ENCODE assay signal across 10 cellular contexts in genomic region chr4:24856586-24856985, GRCh38. TPM values are rescaled to one million over a fixed set of nuclear protein-coding genes. Genes with fewer than 3 reads are reported as not detected.
DNase-seq lines count a peak whose midpoint lies in the region; ATAC-seq and TF ChIP-seq lines count a peak whose summit lies in the region.
"Had no signal": no experiment of that assay in that cellular context is flagged by ENCODE, and none has a peak within 500 bp of the region (broad histone marks: within the 10 kb centered on the region; RNA-seq: fewer than 3 reads in every experiment).

No MANE protein-coding gene starts in this region.

- no peak overlapping the region for H3K27ac ChIP-seq in endodermal cell (ENCODE audit: low read depth, low read length)
- H3K27ac ChIP-seq in psoas muscle = no peak overlapping the region
- H3K27ac ChIP-seq: parathyroid adenoma had no signal

- H3K9ac ChIP-seq in endodermal cell (ENCODE audit: extremely low read depth, low read length, poor library complexity, severe bottlenecking) = no peak overlapping the region
- H3K9ac ChIP-seq: parathyroid adenoma had no signal

- DNase-seq in EH (ENCODE audit: low read depth) (peak; percentile 85), endodermal cell (peak; percentile 55), erythroblast (lab: John Stamatoyannopoulos, UW) (no peak), psoas muscle (no peak), DMS 273 treated with DMSO at 0.1 percent for 48 hours (lab: John Stamatoyannopoulos, UW) (no peak), mucosa of descending colon (no peak)
- DNase-seq: DND-41 had no signal

- peaks cover 17% of the 10 kb centered on the region for H3K9me3 Mint-ChIP-seq in endodermal cell

- no peak for TF ChIP-seq CTCF in endodermal cell (conservative IDR thresholded peaks at IDR 0.05)
- TF ChIP-seq CTCF in psoas muscle (IDR thresholded peaks at IDR 0.05) = no peak
- TF ChIP-seq CTCF in mucosa of descending colon (IDR thresholded peaks at IDR 0.05) = no peak

- no peak for TF ChIP-seq POLR2A in erythroblast (IDR thresholded peaks at IDR 0.05; ENCODE audit: low read length)

- peaks cover 10% of the 10 kb centered on the region for H3K4me1 Mint-ChIP-seq in endodermal cell

- H3K4me1 ChIP-seq in endodermal cell (ENCODE audit: control insufficient read depth, insufficient read depth, low read length) (no peaks in the 10 kb centered on the region), psoas muscle (peaks cover 10% of the 10 kb centered on the region), mucosa of descending colon (ENCODE audit: low read depth) (no peaks in the 10 kb centered on the region)
- H3K4me1 ChIP-seq: parathyroid adenoma had no signal

- no peak overlapping the region for H3K27ac Mint-ChIP-seq in endodermal cell

- H3K4me3 ChIP-seq in endodermal cell (ENCODE audit: low read length) (no peak overlapping the region), psoas muscle (no peak overlapping the region), mucosa of descending colon (no peak overlapping the region)

- H3K36me3 Mint-ChIP-seq in endodermal cell (ENCODE audit: low read depth) = peaks cover 4% of the 10 kb centered on the region

- intact Hi-C loops in psoas muscle (cut with DNase I) (no loop called here), mucosa of descending colon (cut with DNase I, micrococcal nuclease) (no loop called here)

- WGBS in endodermal cell (ENCODE audit: insufficient coverage in 1 of 2, insufficient read length in 1 of 2), 2 experiments = 84 to 91% methylated on average over 4 to 9 of the region's 9 CpGs
- 74 to 78% (median 77%) methylated on average over 9 of the region's 9 CpGs for whole genome bisulfite sequencing in psoas muscle, 3 donors

- no peaks in the 10 kb centered on the region for H3K9me3 ChIP-seq in endodermal cell (ENCODE audit: control insufficient read depth, low read length)
- no peaks in the 10 kb centered on the region for H3K9me3 ChIP-seq in psoas muscle
- no peaks in the 10 kb centered on the region for H3K9me3 ChIP-seq in mucosa of descending colon

- H3K27me3 ChIP-seq in endodermal cell (ENCODE audit: control insufficient read depth, insufficient read depth, low read length, poor library complexity, severe bottlenecking) = no peaks in the 10 kb centered on the region
- H3K27me3 ChIP-seq in psoas muscle (ENCODE audit: insufficient read depth in 3 of 3, low read length in 2 of 3) = no peaks in the 10 kb centered on the region

- H3K4me3 Mint-ChIP-seq in endodermal cell = no peak overlapping the region

- H3K36me3 ChIP-seq in endodermal cell (ENCODE audit: control insufficient read depth, insufficient read depth, low read length) (no peaks in the 10 kb centered on the region), psoas muscle (ENCODE audit: insufficient read depth in 1 of 2, low read depth in 1 of 2) (no peaks in the 10 kb centered on the region), mucosa of descending colon (ENCODE audit: low read depth) (no peaks in the 10 kb centered on the region)

- peak; percentile 95 for ATAC-seq in GM21515 (IDR thresholded peaks at IDR 0.05; ENCODE audit: unreplicated experiment)
- ATAC-seq in HG03460 (IDR thresholded peaks at IDR 0.05; ENCODE audit: unreplicated experiment) = peak; percentile 81
- no peak for ATAC-seq in psoas muscle
- ATAC-seq in mucosa of descending colon = no peak

- H3K27me3 Mint-ChIP-seq in endodermal cell (ENCODE audit: insufficient read depth) = peaks cover 3% of the 10 kb centered on the region

RNA-seq across cellular contexts. Expression of gene CCDC149, which starts 56.3 kb away (rescaled TPM):
- total RNA-seq in endodermal cell (1 to 10 TPM; 4.9 to 5.5 TPM), psoas muscle (10 to 100 TPM in 2 of 4 donors, 1 to 10 TPM in 2; 7.8 to 10.8 (median 9.3) TPM), mucosa of descending colon (10 to 100 TPM; 14.1 to 23.7 (median 14.2) TPM)
- polyA plus RNA-seq in endodermal cell (2013, experiment 1 of 2) = 6.8 TPM
- 5.8 TPM for polyA plus RNA-seq in endodermal cell (2013, experiment 2 of 2)
- polyA plus RNA-seq in psoas muscle = 1 to 10 TPM; 2.1 to 7.5 (median 5.3) TPM

Comparison
In these comparisons a context has a peak if more than half of its experiments do, and no peak if none do; other contexts are left out.
1. DNase-seq: peak in EH (single experiment) and endodermal cell (single experiment); none in erythroblast (0 of 2), psoas muscle (0 of 2), DMS 273 treated with DMSO at 0.1 percent for 48 hours (single experiment) and mucosa of descending colon (0 of 3).
2. ATAC-seq: peak in GM21515 (single experiment) and HG03460 (single experiment); none in psoas muscle (0 of 4) and mucosa of descending colon (single experiment).